Comparison of ENCODE assay signal across 24 cellular contexts in the genomic region with DNA sequence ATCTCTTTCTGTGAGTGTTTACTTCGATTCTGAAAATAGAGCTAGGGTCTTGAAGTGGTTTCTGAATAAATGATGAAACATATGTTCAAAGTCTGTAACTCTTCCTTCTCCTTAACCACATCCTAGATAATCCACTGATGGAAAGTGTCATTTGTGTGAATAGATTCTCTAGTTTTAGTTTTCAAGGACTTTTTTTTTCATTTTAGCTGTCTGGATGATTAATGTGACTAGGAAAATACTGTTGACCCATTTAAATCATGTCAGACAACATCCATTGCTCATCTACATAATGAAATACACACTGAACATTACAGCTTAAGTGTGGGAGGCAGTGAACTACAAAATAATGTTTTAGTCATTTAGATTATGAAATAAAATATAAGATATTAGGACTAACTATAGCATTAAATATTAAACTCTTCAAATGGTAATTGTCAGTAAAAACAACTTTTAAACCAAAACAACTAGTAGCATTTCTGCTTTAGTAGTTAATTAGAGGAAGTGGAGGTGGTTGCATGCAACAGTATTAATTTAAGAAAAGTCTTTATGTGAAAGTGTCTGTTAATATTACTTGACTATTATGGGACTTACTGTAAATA. TPM values are rescaled to one million over a fixed set of nuclear protein-coding genes. Genes with fewer than 3 reads are reported as not detected.
DNase-seq lines count a peak whose midpoint lies in the region; ATAC-seq and TF ChIP-seq lines count a peak whose summit lies in the region.
"Had no signal": no experiment of that assay in that cellular context is flagged by ENCODE, and none has a peak within 500 bp of the region (broad histone marks: within the 10 kb centered on the region; RNA-seq: fewer than 3 reads in every experiment).

No MANE protein-coding gene starts in this region.

- H3K4me3 ChIP-seq in BLaER1 = no peak overlapping the region
- H3K4me3 ChIP-seq in GM23248 = no peak overlapping the region
- H3K4me3 ChIP-seq in endodermal cell (ENCODE audit: low read length) = no peak overlapping the region
- H3K4me3 ChIP-seq in lower lobe of right lung = no peak overlapping the region
- H3K4me3 ChIP-seq: GM12878, heart right ventricle, skin epidermis had no signal

- no peak for DNase-seq in GM23248
- peak; percentile 93 for DNase-seq in OCI-M1 (lab: John Stamatoyannopoulos, UW)
- DNase-seq in endodermal cell = no peak
- no peak for DNase-seq in lower lobe of right lung
- no peak for DNase-seq in RPMI8226
- DNase-seq: activated CD4-positive, alpha-beta T cell treated with anti-CD3 and anti-CD28 coated beads for 1 hour; GF-D8; heart right ventricle; HFFc6; NCI-H1436 treated with DMSO at 0.1 percent for 48 hours; NCI-H345; posterior cingulate gyrus; SHP77 treated with DMSO at 0.1 percent for 48 hours; stimulated activated CD4-positive, alpha-beta T cell treated with anti-CD3 and anti-CD28 coated beads, Interleukin-4, amount 100 ng/mL, for 24 hours had no signal

- no peaks in the 10 kb centered on the region for H3K27me3 Mint-ChIP-seq in endodermal cell (ENCODE audit: insufficient read depth)
- H3K27me3 Mint-ChIP-seq: natural killer cell treated with Interleukin-12 subunit alpha and Interleukin-12 subunit beta and Interleukin-15 and Interleukin-18, amount 100 ng/mL, for 72 hours had no signal

- no peaks in the 10 kb centered on the region for H3K9me3 ChIP-seq in BLaER1
- H3K9me3 ChIP-seq in GM23248 (ENCODE audit: low read depth) = no peaks in the 10 kb centered on the region
- no peaks in the 10 kb centered on the region for H3K9me3 ChIP-seq in endodermal cell (ENCODE audit: control insufficient read depth, low read length)
- no peaks in the 10 kb centered on the region for H3K9me3 ChIP-seq in lower lobe of right lung
- H3K9me3 ChIP-seq: heart right ventricle had no signal

- no peak overlapping the region for H3K27ac Mint-ChIP-seq in endodermal cell
- H3K27ac Mint-ChIP-seq: HFFc6; natural killer cell treated with Interleukin-12 subunit alpha and Interleukin-12 subunit beta and Interleukin-15 and Interleukin-18, amount 100 ng/mL, for 72 hours had no signal

- H3K9me3 Mint-ChIP-seq in endodermal cell = no peaks in the 10 kb centered on the region
- H3K9me3 Mint-ChIP-seq: HFFc6; natural killer cell treated with Interleukin-12 subunit alpha and Interleukin-12 subunit beta and Interleukin-15 and Interleukin-18, amount 100 ng/mL, for 72 hours had no signal

- H3K4me1 Mint-ChIP-seq in endodermal cell = peaks cover 2% of the 10 kb centered on the region

- in situ Hi-C loops in GM23248 (cut with MboI) = no loop called here

- H3K27me3 ChIP-seq in BLaER1 (no peaks in the 10 kb centered on the region), GM23248 (replicated peaks; ENCODE audit: insufficient read depth) (no peaks in the 10 kb centered on the region), endodermal cell (ENCODE audit: control insufficient read depth, insufficient read depth, low read length, poor library complexity, severe bottlenecking) (no peaks in the 10 kb centered on the region), lower lobe of right lung (ENCODE audit: low read depth) (no peaks in the 10 kb centered on the region)
- H3K27me3 ChIP-seq: heart right ventricle had no signal

- no peak overlapping the region for H3K27ac ChIP-seq in BLaER1
- no peak overlapping the region for H3K27ac ChIP-seq in GM23248
- H3K27ac ChIP-seq in endodermal cell (ENCODE audit: low read depth, low read length) = peak overlapping the region; percentile 21
- H3K27ac ChIP-seq in lower lobe of right lung = no peak overlapping the region
- H3K27ac ChIP-seq: heart right ventricle, skin epidermis had no signal

- H3F3A ChIP-seq in GM23248 (ENCODE audit: insufficient read depth) = no peaks in the 10 kb centered on the region

- WGBS in GM23248 (ENCODE audit: low coverage in 1 of 2, low lambda C conversion rate in 2 of 2, missing lambda C conversion rate in 2 of 2), 2 experiments = 18 to 20% methylated on average over 1 of the region's 1 CpG
- no CpG with 5 or more reads among the region's 1 CpG for WGBS in endodermal cell (ENCODE audit: insufficient coverage in 1 of 2, insufficient read length in 1 of 2), 2 experiments

- no peak overlapping the region for H3K4me3 Mint-ChIP-seq in endodermal cell
- H3K4me3 Mint-ChIP-seq: HFFc6; natural killer cell treated with Interleukin-12 subunit alpha and Interleukin-12 subunit beta and Interleukin-15 and Interleukin-18, amount 100 ng/mL, for 72 hours had no signal

- no peaks in the 10 kb centered on the region for H3K36me3 Mint-ChIP-seq in endodermal cell (ENCODE audit: low read depth)
- H3K36me3 Mint-ChIP-seq: natural killer cell treated with Interleukin-12 subunit alpha and Interleukin-12 subunit beta and Interleukin-15 and Interleukin-18, amount 100 ng/mL, for 72 hours had no signal

- H3K4me2 ChIP-seq in BLaER1 (peak overlapping the region; percentile 44), GM23248 (ENCODE audit: unreplicated experiment) (no peak overlapping the region)

- H4K20me1 ChIP-seq in BLaER1 (no peaks in the 10 kb centered on the region), GM23248 (ENCODE audit: insufficient read depth) (no peaks in the 10 kb centered on the region)

- H3K9ac ChIP-seq in BLaER1 (no peak overlapping the region), GM23248 (no peak overlapping the region), endodermal cell (ENCODE audit: extremely low read depth, low read length, poor library complexity, severe bottlenecking) (no peak overlapping the region)

- H3K79me2 ChIP-seq in GM23248 (ENCODE audit: insufficient read depth) = no peaks in the 10 kb centered on the region

- intact Hi-C loops in lower lobe of right lung (cut with DNase I) = no loop called here

- peaks cover 10% of the 10 kb centered on the region for H3K4me1 ChIP-seq in BLaER1
- peaks cover 6% of the 10 kb centered on the region; the same call in 1 of the 2 replicates for H3K4me1 ChIP-seq in GM23248 (ENCODE audit: insufficient read depth)
- no peaks in the 10 kb centered on the region for H3K4me1 ChIP-seq in endodermal cell (ENCODE audit: control insufficient read depth, insufficient read depth, low read length)
- no peaks in the 10 kb centered on the region for H3K4me1 ChIP-seq in lower lobe of right lung
- H3K4me1 ChIP-seq: heart right ventricle had no signal

- H3K9me2 ChIP-seq in GM23248 (ENCODE audit: insufficient read depth) = no peaks in the 10 kb centered on the region

- H3K36me3 ChIP-seq in BLaER1 (no peaks in the 10 kb centered on the region), GM23248 (ENCODE audit: low read depth) (no peaks in the 10 kb centered on the region), endodermal cell (ENCODE audit: control insufficient read depth, insufficient read depth, low read length) (no peaks in the 10 kb centered on the region), lower lobe of right lung (no peaks in the 10 kb centered on the region)
- H3K36me3 ChIP-seq: heart right ventricle had no signal

- TF ChIP-seq CTCF in endodermal cell (conservative IDR thresholded peaks at IDR 0.05) = no peak
- no peak for TF ChIP-seq CTCF in lower lobe of right lung (IDR thresholded peaks at IDR 0.05)

- peak overlapping the region; percentile 37; the same call in 1 of the 2 replicates for H2AFZ ChIP-seq in GM23248

- no peak for ATAC-seq in GM21447 (IDR thresholded peaks at IDR 0.05; ENCODE audit: unreplicated experiment)
- no peak for ATAC-seq in HG03139 (IDR thresholded peaks at IDR 0.05; ENCODE audit: unreplicated experiment)
- no peak for ATAC-seq in lower lobe of right lung
- ATAC-seq: GM12878; heart right ventricle; natural killer cell treated with Interleukin-12 subunit alpha and Interleukin-12 subunit beta and Interleukin-15 and Interleukin-18, amount 100 ng/mL, for 72 hours had no signal

RNA-seq across cellular contexts. Expression of gene DLX1, which starts 39.1 kb away (rescaled TPM):
- 3.3 and 3.8 TPM in 2 replicates for total RNA-seq in GM23248 (2014; rRNA removed; shearing (Covaris generic))
- polyA plus RNA-seq in GM23248 (2016; fragmentation: Nextera tagmentation; extraction: Ambion mirVana) = 7.9 and 9.5 TPM in 2 replicates
- total RNA-seq in endodermal cell = not detected
- 10.5 TPM for polyA plus RNA-seq in endodermal cell (2013, experiment 1 of 2)
- 14.9 TPM for polyA plus RNA-seq in endodermal cell (2013, experiment 2 of 2)
- not detected for total RNA-seq in lower lobe of right lung
- total RNA-seq: activated CD8-positive, alpha-beta memory T cell treated with anti-CD3 and anti-CD28 coated beads for 36 hours; bronchial epithelial cell; GM12878; lung microvascular endothelial cell; natural killer cell treated with Interleukin-12 subunit alpha and Interleukin-12 subunit beta and Interleukin-15 and Interleukin-18, amount 100 ng/mL, for 72 hours; subcutaneous adipose tissue had no signal

RNA-seq across cellular contexts. Expression of gene METAP1D, which starts 46.4 kb away (rescaled TPM):
- total RNA-seq in GM23248 (2014; rRNA removed; shearing (Covaris generic)) = 3.8 and 4.1 TPM in 2 replicates
- polyA plus RNA-seq in GM23248 (2016; fragmentation: Nextera tagmentation; extraction: Ambion mirVana) = 5.1 and 6.9 TPM in 2 replicates
- total RNA-seq in endodermal cell = 1 to 10 TPM; 6.0 to 6.5 TPM
- polyA plus RNA-seq in endodermal cell (2013, experiment 1 of 2) = 10.5 TPM
- 9.0 TPM for polyA plus RNA-seq in endodermal cell (2013, experiment 2 of 2)
- total RNA-seq in lower lobe of right lung = 3.8 TPM

RNA-seq across cellular contexts. Expression of gene DLX2, which starts 56.5 kb away (rescaled TPM):
- 2.8 and 4.7 TPM in 2 replicates for total RNA-seq in GM23248 (2014; rRNA removed; shearing (Covaris generic))
- polyA plus RNA-seq in GM23248 (2016; fragmentation: Nextera tagmentation; extraction: Ambion mirVana) = 6.0 and 6.8 TPM in 2 replicates
- total RNA-seq in endodermal cell = under 1 TPM in 1 of 2 donors, not detected in 1; 0.13 TPM
- polyA plus RNA-seq in endodermal cell (2013, experiment 1 of 2) = 8.9 TPM
- 11.6 TPM for polyA plus RNA-seq in endodermal cell (2013, experiment 2 of 2)
- not detected for total RNA-seq in lower lobe of right lung
- total RNA-seq: activated CD8-positive, alpha-beta memory T cell treated with anti-CD3 and anti-CD28 coated beads for 36 hours; bronchial epithelial cell; GM12878; subcutaneous adipose tissue had no signal
- polyA plus RNA-seq: heart right ventricle had no signal
